21 cellular contexts compared by ENCODE assay signal in genomic region chr18:73717570-73717969, GRCh38.
DNase-seq lines count a peak whose midpoint lies in the region; ATAC-seq, FAIRE-seq and TF ChIP-seq lines count a peak whose summit lies in the region.
"Had no signal": no experiment of that assay in that cellular context is flagged by ENCODE, and none has a peak within 500 bp of the region (broad histone marks: within the 10 kb centered on the region; RNA-seq: fewer than 3 reads in every experiment).

No MANE protein-coding gene starts in this region.

- peak overlapping the region; percentile 65; the same call in 1 of the 2 replicates for H4K5ac ChIP-seq in IMR-90 (ENCODE audit: low read depth, low read length)

- H3K4me1 Mint-ChIP-seq in astrocyte (ENCODE audit: low read depth, unreplicated experiment): peaks cover 8% of the 10 kb centered on the region
- H3K4me1 Mint-ChIP-seq in natural killer cell: no peaks in the 10 kb centered on the region
- H3K4me1 Mint-ChIP-seq: neural crest cell, T-cell had no signal

- FAIRE-seq in astrocyte (lab: Jason Lieb, UNC): peak; percentile 83
- FAIRE-seq: HepG2 had no signal

- no peaks in the 10 kb centered on the region for H3K27me3 ChIP-seq in BJ (ENCODE audit: control insufficient read depth, insufficient read depth, low read length)
- H3K27me3 ChIP-seq in IMR-90 (ENCODE audit: control insufficient read depth, insufficient read depth, low read length): no peaks in the 10 kb centered on the region
- H3K27me3 ChIP-seq in astrocyte (ENCODE audit: insufficient read depth, low read length): no peaks in the 10 kb centered on the region
- H3K27me3 ChIP-seq: stomach had no signal

- H3K4me3 Mint-ChIP-seq in astrocyte (ENCODE audit: unreplicated experiment): no peak overlapping the region
- no peak overlapping the region for H3K4me3 Mint-ChIP-seq in natural killer cell
- H3K4me3 Mint-ChIP-seq: activated T-helper 1 cell treated with anti-CD3 and anti-CD28 coated beads, Interleukin-12 subunit alpha, Interleukin-12 subunit beta, Interleukin-2, Interleukin-4 antibody, amounts not matched to agents 30 ng/mL and 10 ng/mL and 1 ng/mL, durations not matched to agents 14 hours and 24 hours and 36 hours; neural crest cell; T-cell had no signal

- H3K79me2 ChIP-seq in astrocyte (ENCODE audit: insufficient read depth, low read length): no peaks in the 10 kb centered on the region

- H3K4me3 ChIP-seq in BJ (ENCODE audit: low read depth, low read length) (no peak overlapping the region), IMR-90 (ENCODE audit: insufficient read depth, low read depth, low read length) (no peak overlapping the region), astrocyte (ENCODE audit: insufficient read depth, low read depth, low read length) (no peak overlapping the region)
- H3K4me3 ChIP-seq: stomach had no signal

- H3K56ac ChIP-seq in IMR-90 (ENCODE audit: extremely low read depth, insufficient read depth, low read length): no peak overlapping the region

- H2AFZ ChIP-seq in IMR-90 (replicated peaks; ENCODE audit: low read length, poor library complexity): no peak overlapping the region
- H2AFZ ChIP-seq in astrocyte (ENCODE audit: low read depth, low read length): no peak overlapping the region

- BruUV-seq in IMR-90 (replicated peaks; lab: Mats Ljungman, UMichigan): no TSS peak

- no peak overlapping the region for H3K9ac ChIP-seq in IMR-90 (ENCODE audit: low read depth, low read length)
- no peak overlapping the region for H3K9ac ChIP-seq in astrocyte (ENCODE audit: low read length)

- no peak for ATAC-seq in IMR-90 (ENCODE audit: low read depth)
- ATAC-seq in natural killer cell: no peak
- no peak for ATAC-seq in HG03025 (IDR thresholded peaks at IDR 0.05; ENCODE audit: low FRiP score, unreplicated experiment)
- ATAC-seq: HepG2, T-cell had no signal

- H3K27ac Mint-ChIP-seq in astrocyte (ENCODE audit: unreplicated experiment): peak overlapping the region; percentile 77
- H3K27ac Mint-ChIP-seq in natural killer cell: no peak overlapping the region
- H3K27ac Mint-ChIP-seq: activated T-helper 1 cell treated with anti-CD3 and anti-CD28 coated beads, Interleukin-12 subunit alpha, Interleukin-12 subunit beta, Interleukin-2, Interleukin-4 antibody, amounts not matched to agents 30 ng/mL and 10 ng/mL and 1 ng/mL, durations not matched to agents 14 hours and 24 hours and 36 hours; T-cell had no signal

- peak overlapping the region; percentile 85 for H2BK5ac ChIP-seq in IMR-90 (ENCODE audit: low read depth, low read length, poor library complexity, severe bottlenecking)

- H4K20me1 ChIP-seq in IMR-90 (ENCODE audit: insufficient read depth, low read length) (no peaks in the 10 kb centered on the region), astrocyte (ENCODE audit: insufficient read depth, low read length) (no peaks in the 10 kb centered on the region)

- H3K36me3 ChIP-seq in BJ (ENCODE audit: control insufficient read depth, insufficient read depth, low read length) (no peaks in the 10 kb centered on the region), IMR-90 (ENCODE audit: control insufficient read depth, insufficient read depth, low read length) (no peaks in the 10 kb centered on the region), astrocyte (ENCODE audit: insufficient read depth, low read length) (no peaks in the 10 kb centered on the region)
- H3K36me3 ChIP-seq: stomach had no signal

- H3K14ac ChIP-seq in IMR-90 (replicated peaks; ENCODE audit: low read depth, low read length): peak overlapping the region; percentile 49; the same call in 1 of the 2 replicates

- H2AK9ac ChIP-seq in IMR-90 (replicated peaks; ENCODE audit: low read depth, low read length, poor library complexity): no peak overlapping the region

- no peak overlapping the region for H2AK5ac ChIP-seq in IMR-90 (ENCODE audit: low read depth, low read length)

- no peaks in the 10 kb centered on the region for H3K27me3 Mint-ChIP-seq in astrocyte (ENCODE audit: low read depth, unreplicated experiment)
- no peaks in the 10 kb centered on the region for H3K27me3 Mint-ChIP-seq in natural killer cell (ENCODE audit: low read depth in 2 of 2)
- H3K27me3 Mint-ChIP-seq: T-cell had no signal

- TF ChIP-seq POLR2A in IMR-90 (IDR thresholded peaks at IDR 0.05; ENCODE audit: low read depth, low read length): no peak

- H2BK120ac ChIP-seq in IMR-90 (ENCODE audit: low read depth, low read length): peak overlapping the region; percentile 85; the same call in 1 of the 2 replicates

- in situ Hi-C loops in IMR-90 (cut with MboI; ENCODE audit: low sequenced_read_pairs): no loop called here

- peak overlapping the region; percentile 90 for H2BK20ac ChIP-seq in IMR-90 (ENCODE audit: low read depth, low read length)

- peaks cover 11% of the 10 kb centered on the region for H3K4me1 ChIP-seq in IMR-90 (ENCODE audit: control insufficient read depth, insufficient read depth, low read length)
- H3K4me1 ChIP-seq in astrocyte (ENCODE audit: insufficient read depth, low read length): no peaks in the 10 kb centered on the region
- H3K4me1 ChIP-seq: stomach had no signal

- peak overlapping the region; percentile 31; the same call in 1 of the 2 replicates for H3K23ac ChIP-seq in IMR-90 (ENCODE audit: low read depth, low read length)

- H4K91ac ChIP-seq in IMR-90 (ENCODE audit: insufficient read depth, low read depth, low read length): peak overlapping the region; percentile 82; the same call in 1 of the 2 replicates

- H3K79me1 ChIP-seq in IMR-90 (ENCODE audit: low read depth in 1 of 2, low read length in 2 of 2): no peaks in the 10 kb centered on the region

- dilution Hi-C loops in IMR-90 (cut with HindIII; ENCODE audit: low sequenced_read_pairs, unreplicated experiment): no loop called here

- no peak overlapping the region for H3K4me2 ChIP-seq in IMR-90 (ENCODE audit: low read depth, low read length)
- peak overlapping the region; percentile 47 for H3K4me2 ChIP-seq in astrocyte (ENCODE audit: low read length)

- H3K9me3 ChIP-seq in IMR-90 (ENCODE audit: control insufficient read depth, insufficient read depth, low read length) (0 out of 2 replicates have a peak, but pooled peaks cover 2% of the 10 kb centered on the region), astrocyte (ENCODE audit: insufficient read depth, low read depth, low read length) (peaks cover 2% of the 10 kb centered on the region)

- peak overlapping the region; percentile 53; the same call in 1 of the 2 replicates for H3K18ac ChIP-seq in IMR-90 (ENCODE audit: low read depth, low read length)

- H3K27ac ChIP-seq in IMR-90 (ENCODE audit: insufficient read depth, low read length): no peak overlapping the region
- H3K27ac ChIP-seq in astrocyte (ENCODE audit: low read depth, low read length): no peak overlapping the region
- H3K27ac ChIP-seq: stomach, VCaP had no signal

- peak overlapping the region; percentile 80; the same call in 1 of the 2 replicates for H3K4ac ChIP-seq in IMR-90 (ENCODE audit: low read depth, low read length)

- H3K36me3 Mint-ChIP-seq in astrocyte (ENCODE audit: low read depth, unreplicated experiment) (no peaks in the 10 kb centered on the region), natural killer cell (no peaks in the 10 kb centered on the region)
- H3K36me3 Mint-ChIP-seq: T-cell had no signal

- POLR2A ChIA-PET in BJ (lab: Charles Lee) (no interaction called here), IMR-90 (lab: Charles Lee; ENCODE audit: unreplicated experiment) (no interaction called here)

- H3K9me1 ChIP-seq in IMR-90 (ENCODE audit: insufficient read depth, low read length): peaks cover 13% of the 10 kb centered on the region

- H4K8ac ChIP-seq in IMR-90 (ENCODE audit: low read depth in 2 of 2, low read length in 2 of 2): peak overlapping the region; percentile 65 to 88

- H2BK15ac ChIP-seq in IMR-90 (ENCODE audit: low read depth, low read length): peak overlapping the region; percentile 77; the same call in 2 of the 3 replicates

- CTCF ChIA-PET in BJ (lab: Yijun Ruan, JAX): interaction anchor here (1.1 to 1.7 kb wide), 2 partner anchors 29 to 127 kb away, joined by 3 read pairs; no protein-coding TSS in a partner anchor
- CTCF ChIA-PET in IMR-90 (lab: Yijun Ruan, JAX): no interaction called here

- TF ChIP-seq RAD21 in IMR-90 (IDR thresholded peaks at IDR 0.05; ENCODE audit: low read length): no peak

- intact Hi-C loops in IMR-90 (cut with micrococcal nuclease): no loop called here
- intact Hi-C loops in natural killer cell (cut with micrococcal nuclease): no loop called here

- WGBS in IMR-90 (ENCODE audit: extremely low coverage in 2 of 2, insufficient read length in 1 of 2), 2 experiments: no CpG with 5 or more reads among the region's 1 CpG

- H3K9me3 Mint-ChIP-seq in astrocyte (ENCODE audit: unreplicated experiment) (no peaks in the 10 kb centered on the region), natural killer cell (peaks cover 2 to 11% of the 10 kb centered on the region in 2 donors)

- peak; percentile 33 for DNase-seq in BJ (ENCODE audit: low read depth)
- peak; percentile 32 for DNase-seq in IMR-90
- DNase-seq in astrocyte (ENCODE audit: low read depth): peak; percentile 20
- DNase-seq in glomerular visceral epithelial cell (ENCODE audit: extremely low spot score): peak; percentile 4
- DNase-seq in natural killer cell: no peak
- no peak for DNase-seq in stimulated activated CD8-positive, alpha-beta memory T cell treated with anti-CD3 and anti-CD28 coated beads, Interleukin-4, amount 100 ng/mL, for 48 hours
- no peak for DNase-seq in DMS153 treated with DMSO at 0.1 percent for 48 hours (lab: John Stamatoyannopoulos, UW; ENCODE audit: unreplicated experiment)
- DNase-seq: activated CD8-positive, alpha-beta memory T cell treated with anti-CD3 and anti-CD28 coated beads for 24 hours; caudate nucleus; effector memory CD4-positive, alpha-beta T cell; HCEC 1CT; NCI-H2081 treated with DMSO at 0.1 percent for 48 hours; NCI-H69; retina; stomach; T-cell had no signal

- no peak for TF ChIP-seq CTCF in BJ (IDR thresholded peaks at IDR 0.05; ENCODE audit: insufficient read depth, low read depth, low read length)
- no peak for TF ChIP-seq CTCF in IMR-90 (conservative IDR thresholded peaks at IDR 0.05; ENCODE audit: low read depth, low read length)
- TF ChIP-seq CTCF in astrocyte (IDR thresholded peaks at IDR 0.05; ENCODE audit: insufficient read depth, low read depth, low read length): no peak
- TF ChIP-seq CTCF in natural killer cell (IDR thresholded peaks at IDR 0.05): no peak

TF ChIP-seq in IMR-90, 13 proteins besides CTCF, POLR2A, EP300 and RAD21 (continues in another document):
- TF ChIP-seq USF2 (IDR thresholded peaks at IDR 0.05; ENCODE audit: low read depth, low read length) (no peak), CEBPB (IDR thresholded peaks at IDR 0.05; ENCODE audit: low read depth, low read length) (no peak), FOS (IDR thresholded peaks at IDR 0.05; ENCODE audit: low read depth, low read length) (no peak; the same call in 1 of the 2 replicates), BHLHE40 (IDR thresholded peaks at IDR 0.05; ENCODE audit: low read depth, low read length) (no peak)

Comparison
In these comparisons a context has a peak if more than half of its experiments do, and no peak if none do; other contexts are left out.
1. DNase-seq: peak in BJ (single experiment), IMR-90 (single experiment), astrocyte (single experiment) and glomerular visceral epithelial cell (single experiment); none in natural killer cell (single experiment), stimulated activated CD8-positive, alpha-beta memory T cell treated with anti-CD3 and anti-CD28 coated beads, Interleukin-4, amount 100 ng/mL, for 48 hours (single experiment) and DMS153 treated with DMSO at 0.1 percent for 48 hours (single experiment).